Comparison of ENCODE assay signal across 9 cellular contexts in genomic region chr3:18556503-18556902, GRCh38.
DNase-seq lines count a peak whose midpoint lies in the region; ATAC-seq, FAIRE-seq and TF ChIP-seq lines count a peak whose summit lies in the region.
"Had no signal": no experiment of that assay in that cellular context is flagged by ENCODE, and none has a peak within 500 bp of the region (broad histone marks: within the 10 kb centered on the region; RNA-seq: fewer than 3 reads in every experiment).

No MANE protein-coding gene starts in this region.

- H3K9ac ChIP-seq in DND-41 (ENCODE audit: low read depth, low read length) (no peak overlapping the region), GM12878 (ENCODE audit: control insufficient read depth, insufficient read depth, low read length) (no peak overlapping the region)

- no peak for TF ChIP-seq POLR2A in H54 (IDR thresholded peaks at IDR 0.05; ENCODE audit: low read depth, low read length)
- TF ChIP-seq POLR2A in GM12878 (IDR thresholded peaks at IDR 0.05; ENCODE audit: low read depth, low read length), result no peak

- no peaks in the 10 kb centered on the region for H3K9me3 Mint-ChIP-seq in nephron progenitor cell

- ATAC-seq in DND-41 (ENCODE audit: insufficient read depth, low read depth), result peak; percentile 97
- ATAC-seq in GM12878, result peak; percentile 87
- ATAC-seq in stimulated activated naive CD8-positive, alpha-beta T cell treated with anti-CD3 and anti-CD28 coated beads, Interleukin-15, Interleukin-2, amounts not matched to agents 100 U/mL and 50 U/mL, for 24 hours, result peak; percentile 93
- ATAC-seq in Right ventricle myocardium superior (ENCODE audit: poor library complexity), result no peak

- no peaks in the 10 kb centered on the region for H3K27me3 ChIP-seq in DND-41 (ENCODE audit: insufficient read depth, low read length, poor library complexity)
- no peaks in the 10 kb centered on the region for H3K27me3 ChIP-seq in GM12878 (replicated peaks in 1 of 2; ENCODE audit: control insufficient read depth in 2 of 2, insufficient read depth in 2 of 2, low read length in 1 of 2)

- H3K4me3 Mint-ChIP-seq in nephron progenitor cell, result no peak overlapping the region

- TF ChIP-seq CTCF in DND-41 (IDR thresholded peaks at IDR 0.05; ENCODE audit: borderline replicate concordance, extremely low read depth, low read length, poor library complexity, severe bottlenecking), result no peak
- no peak for TF ChIP-seq CTCF in GM12878 (IDR thresholded peaks at IDR 0.05 in 2 of 3, conservative IDR thresholded peaks at IDR 0.05 in 1 of 3; ENCODE audit: control insufficient read depth in 2 of 3, extremely low read depth in 1 of 3, insufficient read depth in 1 of 3, low read depth in 3 of 3, low read length in 3 of 3)
- TF ChIP-seq CTCF in nephron progenitor cell (IDR thresholded peaks at IDR 0.05), result no peak

- H3K79me2 ChIP-seq in DND-41 (ENCODE audit: insufficient read depth, low read length), result no peaks in the 10 kb centered on the region
- no peaks in the 10 kb centered on the region for H3K79me2 ChIP-seq in GM12878 (ENCODE audit: control insufficient read depth, insufficient read depth, low read length)

- in situ Hi-C loops in GM12878 (cut with MboI), result no loop called here

- no peak overlapping the region for H2AFZ ChIP-seq in DND-41 (ENCODE audit: low read depth, low read length)
- no peak overlapping the region for H2AFZ ChIP-seq in GM12878 (ENCODE audit: control insufficient read depth, low read depth, low read length)

- no peaks in the 10 kb centered on the region for H3K9me3 ChIP-seq in DND-41 (ENCODE audit: insufficient read depth, low read length, severe bottlenecking)
- no peaks in the 10 kb centered on the region for H3K9me3 ChIP-seq in GM12878 (replicated peaks; ENCODE audit: control insufficient read depth, insufficient read depth, low read length)

- CTCF ChIA-PET in GM12878 (lab: Yijun Ruan, JAX), result interaction anchor here (0.6 to 2.6 kb wide), 2 partner anchors 202 to 251 kb away, joined by 3 to 19 read pairs; no protein-coding TSS in a partner anchor

- H3K4me3 ChIP-seq in DND-41 (ENCODE audit: low read depth in 1 of 2, low read length in 2 of 2), result no peak overlapping the region
- H3K4me3 ChIP-seq in GM12878, result no peak overlapping the region

- no TSS peak for BruUV-seq in GM12878 (replicated peaks; lab: Mats Ljungman, UMichigan)

- WGBS in GM12878 (ENCODE audit: insufficient coverage, insufficient replicate concordance, low lambda C conversion rate, missing lambda C conversion rate), result 3% methylated on average over 3 of the region's 3 CpGs

- H3K4me1 ChIP-seq in DND-41 (ENCODE audit: insufficient read depth, low read length) (peaks cover 20% of the 10 kb centered on the region), GM12878 (ENCODE audit: control insufficient read depth, insufficient read depth, low read length) (no peaks in the 10 kb centered on the region)

- POLR2A ChIA-PET in GM12878 (lab: Charles Lee), result interaction anchor here (0.6 kb wide), 1 partner anchor 61 kb away, joined by 3 read pairs; no protein-coding TSS in a partner anchor

- DNase-seq in DND-41 (peak; percentile 71), H54 (ENCODE audit: insufficient read length, low spot score) (no peak), T-helper 1 cell (peak in 3 of 5 donors; percentile 6 to 96 (median 18)), GM12878 (ENCODE audit: low read depth, low spot score) (peak; percentile 39), nephron progenitor cell (no peak), Right ventricle myocardium superior (no peak), middle frontal gyrus (ENCODE audit: extremely low spot score, low spot score) (no peak)
- DNase-seq in stimulated activated naive CD8-positive, alpha-beta T cell treated with anti-CD3 and anti-CD28 coated beads, Interleukin-15, Interleukin-2, amounts not matched to agents 100 U/mL and 50 U/mL, for 24 hours, result peak; percentile 77

- SMC1A ChIA-PET in GM12878 (lab: Charles Lee; ENCODE audit: uncharacterized antibody, unreplicated experiment), result interaction anchor here (0.9 to 1.5 kb wide), 2 partner anchors 184 to 202 kb away, joined by 5 to 6 read pairs; no protein-coding TSS in a partner anchor

- intact Hi-C loops in GM12878 (cut with micrococcal nuclease; ENCODE audit: unreplicated experiment) (loop anchor here (5.0 kb wide), 1 partner anchor 146 kb away; no protein-coding TSS in a partner anchor), Right ventricle myocardium superior (cut with DNase I) (loop anchor here (5.0 kb wide), 1 partner anchor 431 kb away; no protein-coding TSS in a partner anchor)

- H3K27me3 Mint-ChIP-seq in nephron progenitor cell (ENCODE audit: low read depth, poor library complexity), result peaks cover 5% of the 10 kb centered on the region

- peak; percentile 11 to 64; a peak in 2 of 4 replicates for TF ChIP-seq EP300 in GM12878 (IDR thresholded peaks at IDR 0.05; ENCODE audit: borderline replicate concordance in 1 of 2, control insufficient read depth in 1 of 2, low read depth in 2 of 2, low read length in 2 of 2)

- peak; percentile 48 for FAIRE-seq in H54 (lab: Jason Lieb, UNC)
- no peak for FAIRE-seq in GM12878 (lab: Jason Lieb, UNC)

- peaks cover 11% of the 10 kb centered on the region for H3K4me1 Mint-ChIP-seq in nephron progenitor cell

- RAD21 ChIA-PET in GM12878 (lab: Charles Lee; ENCODE audit: unreplicated experiment), result interaction anchor here (1.4 kb wide), 1 partner anchor 202 kb away, joined by 7 read pairs; no protein-coding TSS in a partner anchor

- no peaks in the 10 kb centered on the region for H3K36me3 ChIP-seq in DND-41 (ENCODE audit: insufficient read depth, low read length)
- H3K36me3 ChIP-seq in GM12878 (ENCODE audit: control insufficient read depth in 2 of 2, insufficient read depth in 2 of 2, low read length in 1 of 2), result no peaks in the 10 kb centered on the region

- H3K36me3 Mint-ChIP-seq in nephron progenitor cell (ENCODE audit: low read depth), result no peaks in the 10 kb centered on the region

- H3K4me2 ChIP-seq in DND-41 (ENCODE audit: insufficient read depth, low read length) (peak overlapping the region; percentile 1; the same call in 1 of the 2 replicates), GM12878 (ENCODE audit: control insufficient read depth, insufficient read depth) (no peak overlapping the region)

- no peak for TF ChIP-seq RAD21 in GM12878 (IDR thresholded peaks at IDR 0.05; ENCODE audit: insufficient read depth, low read depth, low read length)

- no peaks in the 10 kb centered on the region for H4K20me1 ChIP-seq in DND-41 (ENCODE audit: insufficient read depth, low read length)
- H4K20me1 ChIP-seq in GM12878 (ENCODE audit: control insufficient read depth, insufficient read depth), result no peaks in the 10 kb centered on the region

- H3K27ac Mint-ChIP-seq in nephron progenitor cell, result no peak overlapping the region

- H3K27ac ChIP-seq in DND-41 (ENCODE audit: low read length), result peak overlapping the region; percentile 30
- no peak overlapping the region for H3K27ac ChIP-seq in GM12878 (ENCODE audit: control insufficient read depth, insufficient read depth)
- H3K27ac ChIP-seq: VCaP had no signal

TF ChIP-seq in GM12878, 131 proteins besides CTCF, POLR2A, EP300 and RAD21 (continues in another document):
- TF ChIP-seq BMI1 (IDR thresholded peaks at IDR 0.05; ENCODE audit: borderline replicate concordance), result no peak
- TF ChIP-seq ZNF622 (IDR thresholded peaks at IDR 0.05), result no peak
- no peak for TF ChIP-seq ZBTB11 (CRISPR knock-in tag; IDR thresholded peaks at IDR 0.05)
- no peak for TF ChIP-seq NFIC (IDR thresholded peaks at IDR 0.05; ENCODE audit: low read depth, low read length)
- no peak for TF ChIP-seq KAT2A (conservative IDR thresholded peaks at IDR 0.05; ENCODE audit: control insufficient read depth, low read depth, low read length)
- no peak for TF ChIP-seq RAD51 (IDR thresholded peaks at IDR 0.05)
- TF ChIP-seq JUNB (IDR thresholded peaks at IDR 0.05), result peak; percentile 22; the same call in 1 of the 2 replicates
- TF ChIP-seq PML (IDR thresholded peaks at IDR 0.05; ENCODE audit: low read length), result no peak

Comparison
In these comparisons a context has a peak if more than half of its experiments do, and no peak if none do; other contexts are left out.
1. DNase-seq: peak in DND-41 (single experiment), T-helper 1 cell (3 of 5), GM12878 (single experiment) and stimulated activated naive CD8-positive, alpha-beta T cell treated with anti-CD3 and anti-CD28 coated beads, Interleukin-15, Interleukin-2, amounts not matched to agents 100 U/mL and 50 U/mL, for 24 hours (single experiment); none in H54 (single experiment), nephron progenitor cell (single experiment), Right ventricle myocardium superior (single experiment) and middle frontal gyrus (single experiment).